ENCODE assay signal across 1 cellular context in the genomic region with DNA sequence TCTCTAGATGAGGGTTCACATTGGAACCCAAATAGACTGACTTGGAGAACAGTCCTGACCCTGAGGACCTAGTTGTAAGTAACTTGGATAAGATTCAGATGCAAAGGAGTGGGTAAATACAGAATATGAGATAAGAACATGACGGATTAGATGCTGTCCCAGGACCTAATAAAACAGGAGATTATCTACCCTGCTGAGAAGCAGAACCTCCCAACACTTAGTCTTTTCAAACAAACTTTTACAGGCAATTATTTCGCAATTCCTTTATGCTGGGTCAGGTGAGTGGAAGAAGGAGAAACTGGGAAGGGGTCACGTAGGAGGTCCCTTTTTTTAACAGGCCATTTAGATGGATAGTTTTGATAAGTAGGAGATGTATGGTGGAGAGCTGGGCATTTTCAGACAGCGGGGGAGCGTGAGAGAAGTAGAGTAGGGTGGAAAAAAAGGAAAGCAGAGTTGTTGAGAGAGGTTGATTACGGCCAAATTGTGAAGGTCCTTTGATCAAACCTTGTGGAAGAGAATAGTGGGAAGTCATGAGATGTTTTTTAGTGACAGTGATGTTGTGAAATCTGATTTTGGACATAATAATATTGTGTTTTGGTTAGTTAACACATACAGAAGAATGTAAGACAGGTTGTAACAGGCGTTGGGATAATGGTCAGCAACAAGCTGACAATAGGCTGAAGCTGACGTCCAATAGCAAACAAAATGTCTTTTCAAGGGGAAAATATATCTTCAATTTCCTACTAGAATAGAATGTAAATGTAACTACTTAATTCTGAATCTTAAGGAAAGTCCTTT.
TF ChIP-seq lines count a peak whose summit lies in the region.

No MANE protein-coding gene starts in this region.

TF ChIP-seq in HepG2, 621 proteins besides CTCF, POLR2A, EP300 and RAD21:
- TF ChIP-seq CEBPG (CRISPR knock-in tag; IDR thresholded peaks at IDR 0.05) (peak; percentile 16; the same call in 1 of the 2 replicates), CEBPB (IDR thresholded peaks at IDR 0.05; ENCODE audit: borderline replicate concordance, low read depth, low read length) (peak; percentile 63; the same call in 1 of the 2 replicates)
- TF ChIP-seq, protein P1, sequence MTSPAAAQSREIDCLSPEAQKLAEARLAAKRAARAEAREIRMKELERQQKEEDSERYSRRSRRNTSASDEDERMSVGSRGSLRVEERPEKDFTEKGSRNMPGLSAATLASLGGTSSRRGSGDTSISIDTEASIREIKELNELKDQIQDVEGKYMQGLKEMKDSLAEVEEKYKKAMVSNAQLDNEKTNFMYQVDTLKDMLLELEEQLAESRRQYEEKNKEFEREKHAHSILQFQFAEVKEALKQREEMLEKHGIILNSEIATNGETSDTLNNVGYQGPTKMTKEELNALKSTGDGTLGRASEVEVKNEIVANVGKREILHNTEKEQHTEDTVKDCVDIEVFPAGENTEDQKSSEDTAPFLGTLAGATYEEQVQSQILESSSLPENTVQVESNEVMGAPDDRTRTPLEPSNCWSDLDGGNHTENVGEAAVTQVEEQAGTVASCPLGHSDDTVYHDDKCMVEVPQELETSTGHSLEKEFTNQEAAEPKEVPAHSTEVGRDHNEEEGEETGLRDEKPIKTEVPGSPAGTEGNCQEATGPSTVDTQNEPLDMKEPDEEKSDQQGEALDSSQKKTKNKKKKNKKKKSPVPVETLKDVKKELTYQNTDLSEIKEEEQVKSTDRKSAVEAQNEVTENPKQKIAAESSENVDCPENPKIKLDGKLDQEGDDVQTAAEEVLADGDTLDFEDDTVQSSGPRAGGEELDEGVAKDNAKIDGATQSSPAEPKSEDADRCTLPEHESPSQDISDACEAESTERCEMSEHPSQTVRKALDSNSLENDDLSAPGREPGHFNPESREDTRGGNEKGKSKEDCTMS (CRISPR knock-in tag; conservative IDR thresholded peaks at IDR 0.05), result no peak
